10 cellular contexts compared by ENCODE assay signal in genomic region chr3:147410518-147411234, GRCh38. TPM values are rescaled to one million over a fixed set of nuclear protein-coding genes. Genes with fewer than 3 reads are reported as not detected.
DNase-seq lines count a peak whose midpoint lies in the region; TF ChIP-seq lines count a peak whose summit lies in the region.
"Had no signal": no experiment of that assay in that cellular context is flagged by ENCODE, and none has a peak within 500 bp of the region (broad histone marks: within the 10 kb centered on the region; RNA-seq: fewer than 3 reads in every experiment).

No MANE protein-coding gene starts in this region.

- H3K27me3 Mint-ChIP-seq in CD4-positive, alpha-beta memory T cell, result peaks cover 39 to 69% of the 10 kb centered on the region in 2 donors
- peaks cover 60% of the 10 kb centered on the region for H3K27me3 Mint-ChIP-seq in neural progenitor cell (ENCODE audit: insufficient read depth, low read depth)

- no peaks in the 10 kb centered on the region for H3K79me2 ChIP-seq in neural progenitor cell (ENCODE audit: low read depth)

- H3F3A ChIP-seq in neural progenitor cell (ENCODE audit: low read depth), result peaks cover 47% of the 10 kb centered on the region

- in situ Hi-C loops in GM13976 (cut with MboI; ENCODE audit: low sequenced_read_pairs, unreplicated experiment), result no loop called here

- H3K9me3 Mint-ChIP-seq in CD4-positive, alpha-beta memory T cell, result peaks cover 0 to 58% (median 45%) of the 10 kb centered on the region in 8 donors
- H3K9me3 Mint-ChIP-seq in neural progenitor cell, result peaks cover 24% of the 10 kb centered on the region

- peak in 2 of 5 donors; percentile 10 to 14 for DNase-seq in CD4-positive, alpha-beta memory T cell
- peak; percentile 94 for DNase-seq in LHCN-M2 (ENCODE audit: low read depth)
- no peak for DNase-seq in dorsolateral prefrontal cortex
- DNase-seq in neural progenitor cell (ENCODE audit: low spot score), result peak; percentile 34
- DNase-seq in UCSD-AML1 (lab: John Stamatoyannopoulos, UW; ENCODE audit: unreplicated experiment), result no peak
- DNase-seq in GM13976 (ENCODE audit: low spot score), result no peak
- no peak for DNase-seq in Ammon's horn (ENCODE audit: low spot score)
- DNase-seq in NCI-H774 (lab: John Stamatoyannopoulos, UW), result no peak
- DNase-seq: right lobe of liver had no signal

- H3K4me1 ChIP-seq in CD4-positive, alpha-beta memory T cell (ENCODE audit: insufficient read depth, low read length), result peaks cover 7% of the 10 kb centered on the region
- peaks cover 16% of the 10 kb centered on the region for H3K4me1 ChIP-seq in neural progenitor cell

- H3K36me3 ChIP-seq in CD4-positive, alpha-beta memory T cell (ENCODE audit: insufficient read depth, low read length), result no peaks in the 10 kb centered on the region
- no peaks in the 10 kb centered on the region for H3K36me3 ChIP-seq in neural progenitor cell
- H3K36me3 ChIP-seq: right lobe of liver had no signal

- peak overlapping the region; percentile 18 to 61 (median 44) for H3K4me3 Mint-ChIP-seq in CD4-positive, alpha-beta memory T cell
- peak overlapping the region; percentile 99 for H3K4me3 Mint-ChIP-seq in neural progenitor cell

- no peak overlapping the region for H3K9ac ChIP-seq in neural progenitor cell

- no peak overlapping the region for H2AFZ ChIP-seq in neural progenitor cell (replicated peaks)

- H3K27ac ChIP-seq in CD4-positive, alpha-beta memory T cell (ENCODE audit: low read depth, low read length), result no peak overlapping the region
- H3K27ac ChIP-seq in dorsolateral prefrontal cortex (peak overlapping the region; percentile 11 to 99 (median 84)), neural progenitor cell (no peak overlapping the region)
- H3K27ac ChIP-seq: right lobe of liver had no signal

- H4K20me1 ChIP-seq in neural progenitor cell (ENCODE audit: low read depth), result peaks cover 98% of the 10 kb centered on the region

- CTCF ChIA-PET in CD4-positive, alpha-beta memory T cell (lab: Charles Lee; ENCODE audit: partially characterized antibody), result no interaction called here

- H3K27ac Mint-ChIP-seq in CD4-positive, alpha-beta memory T cell, result peak overlapping the region in 1 of 7 donors; percentile 21
- peak overlapping the region; percentile 99 for H3K27ac Mint-ChIP-seq in neural progenitor cell

- no peak for TF ChIP-seq CTCF in dorsolateral prefrontal cortex (IDR thresholded peaks at IDR 0.05 in 54 of 56, conservative IDR thresholded peaks at IDR 0.05 in 2 of 56; ENCODE audit: low read depth in 1 of 56, partially characterized antibody in 56 of 56)
- no peak for TF ChIP-seq CTCF in neural progenitor cell (IDR thresholded peaks at IDR 0.05)
- TF ChIP-seq CTCF in GM13976 (IDR thresholded peaks at IDR 0.05; ENCODE audit: borderline replicate concordance, control extremely low read depth, extremely low read depth, insufficient read depth, missing control alignments), result no peak

- POLR2A ChIA-PET in CD4-positive, alpha-beta memory T cell (lab: Charles Lee; ENCODE audit: partially characterized antibody), result no interaction called here

- intact Hi-C loops in CD4-positive, alpha-beta memory T cell (cut with micrococcal nuclease), result no loop called here
- intact Hi-C loops in dorsolateral prefrontal cortex (cut with DNase I), result no loop called here

- H3K4me3 ChIP-seq in CD4-positive, alpha-beta memory T cell (ENCODE audit: low read length in 2 of 2), result no peak overlapping the region
- peak overlapping the region; percentile 44 to 80 (median 67) for H3K4me3 ChIP-seq in dorsolateral prefrontal cortex
- H3K4me3 ChIP-seq in neural progenitor cell, result no peak overlapping the region
- H3K4me3 ChIP-seq: right lobe of liver had no signal

- no peaks in the 10 kb centered on the region for H3K9me3 ChIP-seq in CD4-positive, alpha-beta memory T cell (ENCODE audit: control insufficient read depth in 1 of 2, low read length in 2 of 2)
- no peaks in the 10 kb centered on the region for H3K9me3 ChIP-seq in neural progenitor cell (ENCODE audit: low read depth)
- H3K9me3 ChIP-seq: right lobe of liver had no signal

- peaks cover 13 to 31% (median 20%) of the 10 kb centered on the region in 4 donors for H3K4me1 Mint-ChIP-seq in CD4-positive, alpha-beta memory T cell
- peaks cover 39% of the 10 kb centered on the region for H3K4me1 Mint-ChIP-seq in neural progenitor cell

- peaks cover 38% of the 10 kb centered on the region for H3K27me3 ChIP-seq in CD4-positive, alpha-beta memory T cell (ENCODE audit: insufficient read depth, low read length)
- H3K27me3 ChIP-seq in dorsolateral prefrontal cortex (peaks cover 0 to 99% (median 72%) of the 10 kb centered on the region in 45 donors), neural progenitor cell (peaks cover 100% of the 10 kb centered on the region)

- peak overlapping the region; percentile 67 for H3K4me2 ChIP-seq in neural progenitor cell

- H3K36me3 Mint-ChIP-seq in CD4-positive, alpha-beta memory T cell, result peaks cover 2 to 15% of the 10 kb centered on the region in 2 donors
- peaks cover 55% of the 10 kb centered on the region for H3K36me3 Mint-ChIP-seq in neural progenitor cell

RNA-seq across cellular contexts. Expression of gene ZIC1, which starts 1.5 kb away (rescaled TPM):
- not detected for total RNA-seq in CD4-positive, alpha-beta memory T cell
- not detected for polyA plus RNA-seq in CD4-positive, alpha-beta memory T cell
- 19.9 and 29.3 TPM in 2 replicates for total RNA-seq in LHCN-M2 (2014; rRNA removed)
- 16.0 TPM for polyA plus RNA-seq in LHCN-M2 (2012)
- 100 to 1,000 TPM in 1 of 120 experiments, 10 to 100 TPM in 119; 17.4 to 211 (median 34.4) TPM for total RNA-seq in dorsolateral prefrontal cortex
- 0.56 and 0.84 TPM in 2 replicates for total RNA-seq in neural progenitor cell (ENCODE audit: low replicate concordance)
- total RNA-seq: T-helper 1 cell treated with Interleukin-12 subunit alpha and Interleukin-12 subunit beta and Interleukin-4 antibody, amounts not matched to agents 30 ng/mL and 1 ng/mL, for 36 hours had no signal

RNA-seq across cellular contexts. Expression of gene ZIC4, which starts 4.3 kb away (rescaled TPM):
- total RNA-seq in CD4-positive, alpha-beta memory T cell, result not detected
- polyA plus RNA-seq in CD4-positive, alpha-beta memory T cell, result not detected
- 1.1 and 3.4 TPM in 2 replicates for total RNA-seq in LHCN-M2 (2014; rRNA removed)
- 2.7 TPM for polyA plus RNA-seq in LHCN-M2 (2012)
- total RNA-seq in dorsolateral prefrontal cortex, result 10 to 100 TPM in 8 of 120 experiments, 1 to 10 TPM in 112; 1.5 to 13.5 (median 4.8) TPM
- total RNA-seq in neural progenitor cell (ENCODE audit: low replicate concordance), result 0.25 and 0.64 TPM in 2 replicates
- total RNA-seq: T-helper 1 cell treated with Interleukin-12 subunit alpha and Interleukin-12 subunit beta and Interleukin-4 antibody, amounts not matched to agents 30 ng/mL and 1 ng/mL, for 36 hours had no signal

Comparison
In these comparisons a context has a peak if more than half of its experiments do, and no peak if none do; other contexts are left out.
1. DNase-seq: peak in LHCN-M2 (single experiment) and neural progenitor cell (single experiment); none in dorsolateral prefrontal cortex (0 of 10), UCSD-AML1 (single experiment), GM13976 (single experiment), Ammon's horn (single experiment) and NCI-H774 (single experiment).
2. H3K27ac ChIP-seq: peak in dorsolateral prefrontal cortex (59 of 59); none in CD4-positive, alpha-beta memory T cell (single experiment) and neural progenitor cell (single experiment).
3. H3K4me3 ChIP-seq: peak in dorsolateral prefrontal cortex (59 of 59); none in CD4-positive, alpha-beta memory T cell (0 of 2) and neural progenitor cell (single experiment).
4. RNA of gene ZIC1, which starts 1.5 kb away (total RNA-seq): 17.4 to 211 TPM in dorsolateral prefrontal cortex and 19.9 to 29.3 TPM in LHCN-M2; 0.56 to 0.84 TPM in neural progenitor cell and not detected in CD4-positive, alpha-beta memory T cell; every median in the first group is over 10 times any median in the second.